In the genomic region with DNA sequence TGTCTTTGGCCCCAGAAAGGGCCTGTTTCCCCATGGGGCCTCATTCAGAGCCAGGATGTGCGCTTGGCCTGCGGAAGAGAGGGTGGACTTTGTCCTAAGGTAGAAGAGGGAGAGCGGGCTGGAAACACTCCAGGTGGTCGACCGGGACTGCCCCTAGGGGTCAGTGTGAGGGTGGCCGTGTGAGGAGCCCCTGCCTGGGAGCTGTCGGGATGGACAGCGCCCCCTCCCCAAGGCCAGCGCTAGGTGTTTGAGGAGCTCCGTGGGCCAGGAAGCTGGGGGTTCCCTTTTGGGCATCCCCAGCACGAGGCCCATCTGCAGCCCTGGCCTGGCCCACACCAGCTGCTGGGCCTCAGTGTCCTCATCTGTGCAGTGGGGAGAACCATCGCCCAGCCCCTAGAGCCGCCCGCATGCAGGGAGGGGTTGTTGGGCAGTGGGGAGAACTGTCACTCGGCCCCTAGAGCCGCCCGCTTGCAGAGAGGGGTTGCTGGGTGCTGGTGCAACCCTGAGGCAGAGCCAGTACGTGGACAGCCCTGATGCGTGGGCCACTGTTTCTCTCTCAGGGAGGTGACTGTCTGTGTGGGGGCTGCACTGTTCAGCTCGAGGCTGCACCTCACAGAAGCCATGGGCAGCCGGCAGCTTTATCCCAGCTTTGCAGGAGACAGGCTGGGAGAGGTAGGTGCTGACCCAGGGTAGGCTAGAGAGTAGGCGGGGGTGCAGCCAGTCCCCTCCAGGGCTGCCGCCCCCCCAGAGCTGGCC, we compare ENCODE assay signal across 23 cellular contexts.
DNase-seq lines count a peak whose midpoint lies in the region; ATAC-seq, FAIRE-seq and TF ChIP-seq lines count a peak whose summit lies in the region.
"Had no signal": no experiment of that assay in that cellular context is flagged by ENCODE, and none has a peak within 500 bp of the region (broad histone marks: within the 10 kb centered on the region; RNA-seq: fewer than 3 reads in every experiment).

No MANE protein-coding gene starts in this region.

- no peak overlapping the region for H2AFZ ChIP-seq in HepG2 (ENCODE audit: low read length)

- CTCF ChIA-PET in HepG2 (lab: Yijun Ruan, JAX; ENCODE audit: low intra/inter-chr PET ratio, low total read pairs), result no interaction called here
- CTCF ChIA-PET in activated CD8-positive, alpha-beta memory T cell treated with anti-CD3 and anti-CD28 coated beads, Interleukin-2, amount 10 ng/mL, durations not matched to agents 7 days and 5 days (lab: Charles Lee), result no interaction called here

- FAIRE-seq in HepG2 (lab: Jason Lieb, UNC), result no peak
- FAIRE-seq: G401.6, GM12892, GM18507, HTR-8/SVneo had no signal

- no peak overlapping the region for H3K4me3 Mint-ChIP-seq in endothelial cell (ENCODE audit: unreplicated experiment)
- no peak overlapping the region for H3K4me3 Mint-ChIP-seq in progenitor cell of endocrine pancreas (ENCODE audit: low read depth)
- H3K4me3 Mint-ChIP-seq in activated CD8-positive, alpha-beta memory T cell treated with anti-CD3 and anti-CD28 coated beads, Interleukin-2, amount 10 ng/mL, durations not matched to agents 7 days and 5 days, result no peak overlapping the region
- H3K4me3 Mint-ChIP-seq: B cell; CD8-positive, alpha-beta T cell; IgD-negative memory B cell had no signal

- in situ Hi-C loops in HepG2 (cut with HindIII; ENCODE audit: extremely low pct_ligation_motif_present, low pct_unique_long_range_greater_than_20kb), result no loop called here

- DNase-seq in HepG2 (ENCODE audit: low spot score), result peak; percentile 10
- no peak for DNase-seq in right lobe of liver
- no peak for DNase-seq in WERI-Rb-1
- no peak for DNase-seq in endothelial cell (ENCODE audit: low spot score)
- no peak for DNase-seq in progenitor cell of endocrine pancreas (ENCODE audit: low spot score, unreplicated experiment)
- no peak for DNase-seq in NCI-H2029 treated with DMSO at 0.1 percent for 48 hours (lab: John Stamatoyannopoulos, UW)
- no peak for DNase-seq in activated T-cell treated with anti-CD3 and anti-CD28 coated beads, Interleukin-2, amount 50 U/mL, for 1 hour
- no peak for DNase-seq in activated CD8-positive, alpha-beta memory T cell treated with anti-CD3 and anti-CD28 coated beads, Interleukin-2, amount 10 ng/mL, durations not matched to agents 7 days and 5 days
- DNase-seq: 8988T, DMS 273 treated with DMSO at 0.1 percent for 48 hours, DMS53, DND-41, GOT3, HCEC 1CT, KBM-7 had no signal

- H3K4me2 ChIP-seq in HepG2 (ENCODE audit: low read depth, low read length), result peak overlapping the region; percentile 3; the same call in 1 of the 2 replicates
- H3K4me2 ChIP-seq: BLaER1 treated with 17β-estradiol and CSF1 and Interleukin-3, amounts not matched to agents 10 nM and 100 nM had no signal

- peaks cover 7% of the 10 kb centered on the region for H3K4me1 Mint-ChIP-seq in endothelial cell (ENCODE audit: unreplicated experiment)
- peaks cover 2% of the 10 kb centered on the region for H3K4me1 Mint-ChIP-seq in progenitor cell of endocrine pancreas (ENCODE audit: low read depth)
- no peaks in the 10 kb centered on the region for H3K4me1 Mint-ChIP-seq in activated CD8-positive, alpha-beta memory T cell treated with anti-CD3 and anti-CD28 coated beads, Interleukin-2, amount 10 ng/mL, durations not matched to agents 7 days and 5 days
- H3K4me1 Mint-ChIP-seq: B cell, IgD-negative memory B cell had no signal

- no peak for TF ChIP-seq RAD21 in HepG2 (CRISPR knock-in tag; IDR thresholded peaks at IDR 0.05)

- H3K9me3 ChIP-seq in HepG2 (ENCODE audit: low read length), result no peaks in the 10 kb centered on the region
- no peaks in the 10 kb centered on the region for H3K9me3 ChIP-seq in right lobe of liver
- no peaks in the 10 kb centered on the region for H3K9me3 ChIP-seq in WERI-Rb-1 (ENCODE audit: severe bottlenecking)
- H3K9me3 ChIP-seq: BLaER1 treated with 17β-estradiol and CSF1 and Interleukin-3, amounts not matched to agents 10 nM and 100 nM had no signal

- peaks cover 7% of the 10 kb centered on the region; the same call in 1 of the 2 replicates for H3K4me1 ChIP-seq in HepG2 (ENCODE audit: insufficient read depth, low read length)
- H3K4me1 ChIP-seq in right lobe of liver, result no peaks in the 10 kb centered on the region
- H3K4me1 ChIP-seq: BLaER1 treated with 17β-estradiol and CSF1 and Interleukin-3, amounts not matched to agents 10 nM and 100 nM had no signal

- H3K27me3 Mint-ChIP-seq in endothelial cell (ENCODE audit: unreplicated experiment) (peaks cover 2% of the 10 kb centered on the region), progenitor cell of endocrine pancreas (peaks cover 46% of the 10 kb centered on the region)
- no peaks in the 10 kb centered on the region for H3K27me3 Mint-ChIP-seq in activated CD8-positive, alpha-beta memory T cell treated with anti-CD3 and anti-CD28 coated beads, Interleukin-2, amount 10 ng/mL, durations not matched to agents 7 days and 5 days
- H3K27me3 Mint-ChIP-seq: B cell had no signal

- H3K9ac ChIP-seq in HepG2 (ENCODE audit: insufficient read depth, low read depth, low read length), result no peak overlapping the region
- H3K9ac ChIP-seq: BLaER1 treated with 17β-estradiol and CSF1 and Interleukin-3, amounts not matched to agents 10 nM and 100 nM had no signal

- POLR2A ChIA-PET in HepG2 (lab: Yijun Ruan, JAX), result no interaction called here

- TF ChIP-seq EP300 in HepG2 (IDR thresholded peaks at IDR 0.05; ENCODE audit: low read depth in 2 of 2, low read length in 2 of 2) (no peak), HepG2 (CRISPR knock-in tag; IDR thresholded peaks at IDR 0.05; ENCODE audit: borderline replicate concordance) (no peak)

- no peak overlapping the region for H3K27ac Mint-ChIP-seq in endothelial cell (ENCODE audit: unreplicated experiment)
- no peak overlapping the region for H3K27ac Mint-ChIP-seq in progenitor cell of endocrine pancreas
- H3K27ac Mint-ChIP-seq in activated CD8-positive, alpha-beta memory T cell treated with anti-CD3 and anti-CD28 coated beads, Interleukin-2, amount 10 ng/mL, durations not matched to agents 7 days and 5 days, result no peak overlapping the region
- H3K27ac Mint-ChIP-seq: B cell; CD8-positive, alpha-beta T cell; IgD-negative memory B cell had no signal

- intact Hi-C loops in HepG2 (cut with micrococcal nuclease; ENCODE audit: unreplicated experiment), result no loop called here
- intact Hi-C loops in right lobe of liver (cut with DNase I), result no loop called here

- no peaks in the 10 kb centered on the region for H4K20me1 ChIP-seq in HepG2 (ENCODE audit: insufficient read depth, low read length)

- H3K36me3 ChIP-seq in HepG2 (replicated peaks in 1 of 2; ENCODE audit: control insufficient read depth in 1 of 2, insufficient read depth in 2 of 2, low read length in 2 of 2) (no peaks in the 10 kb centered on the region), right lobe of liver (no peaks in the 10 kb centered on the region), WERI-Rb-1 (no peaks in the 10 kb centered on the region)
- H3K36me3 ChIP-seq: BLaER1 treated with 17β-estradiol and CSF1 and Interleukin-3, amounts not matched to agents 10 nM and 100 nM had no signal

- H3K27me3 ChIP-seq in HepG2 (ENCODE audit: control insufficient read depth in 1 of 2, insufficient read depth in 2 of 2, low read length in 2 of 2) (peaks cover 10 to 57% of the 10 kb centered on the region in 2 experiments), right lobe of liver (no peaks in the 10 kb centered on the region), WERI-Rb-1 (ENCODE audit: insufficient read depth, low read depth, severe bottlenecking) (no peaks in the 10 kb centered on the region)
- H3K27me3 ChIP-seq: BLaER1 treated with 17β-estradiol and CSF1 and Interleukin-3, amounts not matched to agents 10 nM and 100 nM had no signal

- H3K9me3 Mint-ChIP-seq in endothelial cell (ENCODE audit: unreplicated experiment) (no peaks in the 10 kb centered on the region), progenitor cell of endocrine pancreas (ENCODE audit: low read depth) (no peaks in the 10 kb centered on the region)
- H3K9me3 Mint-ChIP-seq in activated CD8-positive, alpha-beta memory T cell treated with anti-CD3 and anti-CD28 coated beads, Interleukin-2, amount 10 ng/mL, durations not matched to agents 7 days and 5 days (ENCODE audit: low read depth), result no peaks in the 10 kb centered on the region
- H3K9me3 Mint-ChIP-seq: CD8-positive, alpha-beta T cell; IgD-negative memory B cell had no signal

- no TSS peak for BruUV-seq in HepG2 (replicated peaks; lab: Mats Ljungman, UMichigan)

- TF ChIP-seq POLR2A in HepG2 (IDR thresholded peaks at IDR 0.05; ENCODE audit: insufficient read depth in 1 of 2, low read depth in 2 of 2, low read length in 2 of 2) (no peak), right lobe of liver (IDR thresholded peaks at IDR 0.05) (no peak)

- H3K27ac ChIP-seq in HepG2 (ENCODE audit: extremely low read length, insufficient read depth, low read length) (no peak overlapping the region), right lobe of liver (no peak overlapping the region), WERI-Rb-1 (no peak overlapping the region)
- H3K27ac ChIP-seq: BLaER1 treated with 17β-estradiol and CSF1 and Interleukin-3, amounts not matched to agents 10 nM and 100 nM had no signal

- no peaks in the 10 kb centered on the region for H3K36me3 Mint-ChIP-seq in endothelial cell (ENCODE audit: low read depth, unreplicated experiment)
- H3K36me3 Mint-ChIP-seq in progenitor cell of endocrine pancreas (ENCODE audit: insufficient read depth), result no peaks in the 10 kb centered on the region
- no peaks in the 10 kb centered on the region for H3K36me3 Mint-ChIP-seq in activated CD8-positive, alpha-beta memory T cell treated with anti-CD3 and anti-CD28 coated beads, Interleukin-2, amount 10 ng/mL, durations not matched to agents 7 days and 5 days
- H3K36me3 Mint-ChIP-seq: CD8-positive, alpha-beta T cell; IgD-negative memory B cell had no signal

- H3K79me2 ChIP-seq in HepG2 (ENCODE audit: insufficient read depth, low read length), result no peaks in the 10 kb centered on the region

- ATAC-seq in HepG2, result no peak; the same call in 2 of the 3 replicates
- no peak for ATAC-seq in right lobe of liver
- no peak for ATAC-seq in activated CD8-positive, alpha-beta memory T cell treated with anti-CD3 and anti-CD28 coated beads, Interleukin-2, amount 10 ng/mL, durations not matched to agents 7 days and 5 days
- ATAC-seq: CD8-positive, alpha-beta T cell had no signal

- TF ChIP-seq CTCF in HepG2 (CRISPR knock-in tag; IDR thresholded peaks at IDR 0.05), result no peak
- no peak for TF ChIP-seq CTCF in right lobe of liver (IDR thresholded peaks at IDR 0.05)
- TF ChIP-seq CTCF in WERI-Rb-1 (IDR thresholded peaks at IDR 0.05; ENCODE audit: low read depth, low read length), result 0 out of 2 replicates have a peak, but pooled peaks have one; percentile 21
- peak; percentile 21 for TF ChIP-seq CTCF in endothelial cell (IDR thresholded peaks at IDR 0.05; ENCODE audit: unreplicated experiment)
- TF ChIP-seq CTCF in progenitor cell of endocrine pancreas (IDR thresholded peaks at IDR 0.05; ENCODE audit: unreplicated experiment), result peak; percentile 41

- 6% methylated on average over 6 of the region's 23 CpGs for WGBS in HepG2 (ENCODE audit: low lambda C conversion rate)
- WGBS in right lobe of liver (ENCODE audit: insufficient coverage, low coverage, low lambda C conversion rate, missing lambda C conversion rate), result 45% methylated on average over 7 of the region's 23 CpGs

- no peak overlapping the region for H3K4me3 ChIP-seq in HepG2 (replicated peaks in 1 of 3; ENCODE audit: insufficient read depth in 1 of 3, low read depth in 2 of 3, low read length in 3 of 3)
- no peak overlapping the region for H3K4me3 ChIP-seq in right lobe of liver
- no peak overlapping the region for H3K4me3 ChIP-seq in WERI-Rb-1 (ENCODE audit: low read depth, low read length)
- H3K4me3 ChIP-seq: BLaER1 treated with 17β-estradiol and CSF1 and Interleukin-3, amounts not matched to agents 10 nM and 100 nM had no signal

Comparison
In these comparisons a context has a peak if more than half of its experiments do, and no peak if none do; other contexts are left out.
1. CTCF ChIP-seq: peak in WERI-Rb-1 (single experiment), endothelial cell (single experiment) and progenitor cell of endocrine pancreas (single experiment); none in HepG2 (single experiment) and right lobe of liver (0 of 4).